Comparison of ENCODE assay signal across 1 cellular context in the genomic region with DNA sequence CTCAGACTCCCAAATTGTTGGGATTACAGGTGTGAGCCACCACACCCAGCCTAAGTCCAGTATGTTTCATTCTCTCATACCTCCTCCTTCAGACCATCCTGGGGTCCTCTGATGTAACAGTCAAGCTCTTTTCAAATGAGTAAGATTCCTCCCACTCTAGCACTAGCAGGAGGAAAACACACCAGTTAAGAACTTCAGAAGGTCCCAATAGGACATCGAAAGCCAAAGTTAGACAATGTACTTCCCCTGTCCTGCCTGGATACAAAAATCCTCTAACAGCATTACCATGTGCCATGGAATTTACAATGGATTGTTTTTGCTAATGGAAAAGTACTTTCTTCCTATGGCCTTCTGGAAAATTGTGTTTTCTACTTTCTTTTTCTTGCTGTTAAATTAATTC.
TF ChIP-seq lines count a peak whose summit lies in the region.

No MANE protein-coding gene starts in this region.

TF ChIP-seq in GM12878, 131 proteins besides CTCF, POLR2A, EP300 and RAD21 (continued from another document):
- TF ChIP-seq WRNIP1 (IDR thresholded peaks at IDR 0.05; ENCODE audit: borderline replicate concordance, low read depth, low read length) = no peak
